Comparison of ENCODE assay signal across 10 cellular contexts in genomic region chr6:41638801-41639555, GRCh38. TPM values are rescaled to one million over a fixed set of nuclear protein-coding genes. Genes with fewer than 3 reads are reported as not detected.
A peak's percentile ranks its signal among the peaks of the same experiment; 100 is the strongest.
DNase-seq lines count a peak whose midpoint lies in the region; ATAC-seq and TF ChIP-seq lines count a peak whose summit lies in the region.
"Had no signal": no experiment of that assay in that cellular context is flagged by ENCODE, and none has a peak within 500 bp of the region (broad histone marks: within the 10 kb centered on the region; RNA-seq: fewer than 3 reads in every experiment).

No MANE protein-coding gene starts in this region.

- no peak for TF ChIP-seq POLR2A in NB4 (IDR thresholded peaks at IDR 0.05; ENCODE audit: extremely low read depth, insufficient read length)

- H3K9me3 Mint-ChIP-seq in CD8-positive, alpha-beta memory T cell, result peaks cover 0 to 1% (median 0%) of the 10 kb centered on the region in 5 donors

- H3K27ac Mint-ChIP-seq in CD8-positive, alpha-beta memory T cell, result no peak overlapping the region

- no peak overlapping the region for H3K4me3 ChIP-seq in NB4 (ENCODE audit: low read depth, low read length)
- H3K4me3 ChIP-seq in colonic mucosa, result peak overlapping the region; percentile 35
- H3K4me3 ChIP-seq in smooth muscle cell, result peak overlapping the region; percentile 79
- H3K4me3 ChIP-seq in CD8-positive, alpha-beta memory T cell (ENCODE audit: low read length), result no peak overlapping the region

- peak; percentile 26 for ATAC-seq in left lobe of liver
- no peak for ATAC-seq in HG02840 (IDR thresholded peaks at IDR 0.05; ENCODE audit: low FRiP score, unreplicated experiment)

- peaks cover 42% of the 10 kb centered on the region for H3F3A ChIP-seq in smooth muscle cell (ENCODE audit: low read depth)

- intact Hi-C loops in colonic mucosa (cut with DNase I), result no loop called here

- no peak overlapping the region for H2AFZ ChIP-seq in smooth muscle cell (ENCODE audit: low read depth)

- H3K4me1 ChIP-seq in colonic mucosa (peaks cover 3% of the 10 kb centered on the region), smooth muscle cell (ENCODE audit: low read depth) (peaks cover 51% of the 10 kb centered on the region)
- peaks cover 4% of the 10 kb centered on the region for H3K4me1 ChIP-seq in CD8-positive, alpha-beta memory T cell (ENCODE audit: insufficient read depth, low read length)

- H3K27me3 Mint-ChIP-seq in CD8-positive, alpha-beta memory T cell, result peaks cover 32 to 76% of the 10 kb centered on the region in 2 donors

- no peaks in the 10 kb centered on the region for H3K9me3 ChIP-seq in colonic mucosa
- no peaks in the 10 kb centered on the region for H3K9me3 ChIP-seq in smooth muscle cell (replicated peaks; ENCODE audit: low read depth)
- H3K9me3 ChIP-seq in CD8-positive, alpha-beta memory T cell (ENCODE audit: low read length), result no peaks in the 10 kb centered on the region

- POLR2A ChIA-PET in CD8-positive, alpha-beta memory T cell (lab: Charles Lee), result no interaction called here

- H3K27me3 ChIP-seq in colonic mucosa, result peaks cover 32% of the 10 kb centered on the region
- no peaks in the 10 kb centered on the region for H3K27me3 ChIP-seq in smooth muscle cell (ENCODE audit: low read depth)
- H3K27me3 ChIP-seq in CD8-positive, alpha-beta memory T cell (ENCODE audit: insufficient read depth, low read length, poor library complexity, severe bottlenecking), result peaks cover 23% of the 10 kb centered on the region

- no peaks in the 10 kb centered on the region for H3K36me3 ChIP-seq in colonic mucosa
- no peaks in the 10 kb centered on the region for H3K36me3 ChIP-seq in smooth muscle cell (ENCODE audit: low read depth)
- no peaks in the 10 kb centered on the region for H3K36me3 ChIP-seq in CD8-positive, alpha-beta memory T cell (ENCODE audit: insufficient read depth, low read length)

- H3K79me2 ChIP-seq in smooth muscle cell (ENCODE audit: low read depth), result peaks cover 60% of the 10 kb centered on the region

- H3K4me3 Mint-ChIP-seq in CD8-positive, alpha-beta memory T cell, result peak overlapping the region in 3 of 7 donors; percentile 8 to 62 (median 38)

- no peak overlapping the region for H3K27ac ChIP-seq in colonic mucosa
- peak overlapping the region; percentile 85 for H3K27ac ChIP-seq in smooth muscle cell (ENCODE audit: low read depth)
- H3K27ac ChIP-seq in CD8-positive, alpha-beta memory T cell (ENCODE audit: low read depth, low read length), result no peak overlapping the region

- TF ChIP-seq CTCF in NB4 (IDR thresholded peaks at IDR 0.05; ENCODE audit: low read depth, low read length), result no peak
- TF ChIP-seq CTCF in colonic mucosa (IDR thresholded peaks at IDR 0.05), result no peak
- no peak for TF ChIP-seq CTCF in smooth muscle cell (IDR thresholded peaks at IDR 0.05; ENCODE audit: borderline replicate concordance, insufficient read depth, poor library complexity, severe bottlenecking)

- peaks cover 0 to 11% (median 10%) of the 10 kb centered on the region in 3 donors for H3K4me1 Mint-ChIP-seq in CD8-positive, alpha-beta memory T cell

- DNase-seq in NB4 (ENCODE audit: low read depth) (peak; percentile 31), colonic mucosa (no peak), left lobe of liver (ENCODE audit: low spot score) (no peak), smooth muscle cell (lab: John Stamatoyannopoulos, UW; ENCODE audit: unreplicated experiment) (peak; percentile 47), DMS79 treated with DMSO at 0.1 percent for 48 hours (lab: John Stamatoyannopoulos, UW) (no peak), GF-D8 (lab: John Stamatoyannopoulos, UW) (no peak)
- no peak for DNase-seq in CD8-positive, alpha-beta memory T cell
- DNase-seq: activated CD4-positive, alpha-beta T cell treated with anti-CD3 and anti-CD28 coated beads for 4 hours; NCI-H1694 had no signal

- peak overlapping the region in 1 of 2 donors; percentile 43 for H3K9ac ChIP-seq in colonic mucosa (ENCODE audit: low read depth in 2 of 2, low read length in 2 of 2)
- H3K9ac ChIP-seq in smooth muscle cell (ENCODE audit: low read depth), result peak overlapping the region; percentile 78

- no peaks in the 10 kb centered on the region for H3K36me3 Mint-ChIP-seq in CD8-positive, alpha-beta memory T cell

- CTCF ChIA-PET in CD8-positive, alpha-beta memory T cell (lab: Charles Lee), result no interaction called here

- WGBS in smooth muscle cell (ENCODE audit: low lambda C conversion rate), result 3% methylated on average over 39 of the region's 43 CpGs

- peak overlapping the region; percentile 96 for H3K4me2 ChIP-seq in smooth muscle cell

- peaks cover 49% of the 10 kb centered on the region for H4K20me1 ChIP-seq in smooth muscle cell (ENCODE audit: low read depth)

RNA-seq across cellular contexts. Expression of gene MDFI, which starts 0.7 kb away (rescaled TPM):
- 1 to 10 TPM; 1.1 to 1.9 TPM for total RNA-seq in colonic mucosa
- total RNA-seq in left lobe of liver, result not detected
- total RNA-seq in smooth muscle cell, result 168 and 172 TPM in 2 replicates
- polyA plus RNA-seq in smooth muscle cell, result 92.9 and 102 TPM in 2 replicates
- not detected for total RNA-seq in CD8-positive, alpha-beta memory T cell
- not detected for polyA plus RNA-seq in CD8-positive, alpha-beta memory T cell

Comparison
In these comparisons a context has a peak if more than half of its experiments do, and no peak if none do; other contexts are left out.
1. DNase-seq: peak in NB4 (single experiment) and smooth muscle cell (single experiment); none in colonic mucosa (single experiment), left lobe of liver (single experiment), DMS79 treated with DMSO at 0.1 percent for 48 hours (single experiment), CD8-positive, alpha-beta memory T cell (0 of 5) and GF-D8 (single experiment).
2. H3K4me3 ChIP-seq: peak in colonic mucosa (single experiment) and smooth muscle cell (single experiment); none in NB4 (single experiment) and CD8-positive, alpha-beta memory T cell (single experiment).
3. RNA of gene MDFI, which starts 0.7 kb away (total RNA-seq): 168 to 172 TPM in smooth muscle cell; 1.1 to 1.9 TPM in colonic mucosa, not detected in left lobe of liver (single experiment) and not detected in CD8-positive, alpha-beta memory T cell; every median in the first group is over 10 times any median in the second.